ENCODE assay signal across 9 cellular contexts in genomic region chr1:209755926-209756607, GRCh38. TPM values are rescaled to one million over a fixed set of nuclear protein-coding genes. Genes with fewer than 3 reads are reported as not detected.
DNase-seq lines count a peak whose midpoint lies in the region; ATAC-seq and TF ChIP-seq lines count a peak whose summit lies in the region.
"Had no signal": no experiment of that assay in that cellular context is flagged by ENCODE, and none has a peak within 500 bp of the region (broad histone marks: within the 10 kb centered on the region; RNA-seq: fewer than 3 reads in every experiment).

TRAF3IP3 (plus strand) TSS chr1:209756053; CDS start chr1:209760040, 3,987 bp downstream.

- no peaks in the 10 kb centered on the region for H3K27me3 ChIP-seq in esophagus squamous epithelium
- H3K27me3 ChIP-seq: cardiac muscle cell had no signal

- 66 to 76% methylated on average over 9 to 10 of the region's 10 CpGs for WGBS in esophagus squamous epithelium, 2 donors

- peak within 1 kb of the TSS; percentile 94 for H3K4me3 Mint-ChIP-seq in activated CD4-positive, alpha-beta T cell treated with anti-CD3 and anti-CD28 coated beads, Interleukin-2, amount 10 ng/mL, durations not matched to agents 24 days and 14 days

- no peaks in the 10 kb centered on the region for H3K36me3 ChIP-seq in esophagus squamous epithelium
- H3K36me3 ChIP-seq: cardiac muscle cell had no signal

- H3K4me3 ChIP-seq in esophagus squamous epithelium: peak within 1 kb of the TSS; percentile 5 to 41 (median 28)
- H3K4me3 ChIP-seq: cardiac muscle cell had no signal

- H3K27ac ChIP-seq in esophagus squamous epithelium: peak within 1 kb of the TSS; percentile 26 to 69 (median 50)
- H3K27ac ChIP-seq: cardiac muscle cell had no signal

- H3K36me3 Mint-ChIP-seq in activated CD4-positive, alpha-beta T cell treated with anti-CD3 and anti-CD28 coated beads, Interleukin-2, amount 10 ng/mL, durations not matched to agents 24 days and 14 days (ENCODE audit: low read depth): peaks cover 55% of the 10 kb centered on the region

- H3K4me1 ChIP-seq in esophagus squamous epithelium: peaks cover 0 to under 1% (median 0%) of the 10 kb centered on the region in 3 donors

- H3K27me3 Mint-ChIP-seq in activated CD4-positive, alpha-beta T cell treated with anti-CD3 and anti-CD28 coated beads, Interleukin-2, amount 10 ng/mL, durations not matched to agents 24 days and 14 days: no peaks in the 10 kb centered on the region

- H3K9me3 ChIP-seq in esophagus squamous epithelium: no peaks in the 10 kb centered on the region

- peak; percentile 78 for ATAC-seq in GM19397 (IDR thresholded peaks at IDR 0.05; ENCODE audit: unreplicated experiment)
- peak; percentile 87 for ATAC-seq in HG03521 (IDR thresholded peaks at IDR 0.05; ENCODE audit: unreplicated experiment)

- no peak for TF ChIP-seq CTCF in esophagus squamous epithelium (IDR thresholded peaks at IDR 0.05)

- intact Hi-C loops in activated CD4-positive, alpha-beta T cell treated with anti-CD3 and anti-CD28 coated beads, Interleukin-2, amount 10 ng/mL, durations not matched to agents 24 days and 14 days (cut with micrococcal nuclease): loop anchor here (1.0 kb wide), 3 partner anchors 12 to 71 kb away; partner anchors contain the start of genes C1orf74 and UTP25
- intact Hi-C loops in esophagus squamous epithelium (cut with DNase I): no loop called here

- no peaks in the 10 kb centered on the region for H3K9me3 Mint-ChIP-seq in activated CD4-positive, alpha-beta T cell treated with anti-CD3 and anti-CD28 coated beads, Interleukin-2, amount 10 ng/mL, durations not matched to agents 24 days and 14 days

- H3K27ac Mint-ChIP-seq in activated CD4-positive, alpha-beta T cell treated with anti-CD3 and anti-CD28 coated beads, Interleukin-2, amount 10 ng/mL, durations not matched to agents 24 days and 14 days: peak within 1 kb of the TSS; percentile 98

- H3K4me1 Mint-ChIP-seq in activated CD4-positive, alpha-beta T cell treated with anti-CD3 and anti-CD28 coated beads, Interleukin-2, amount 10 ng/mL, durations not matched to agents 24 days and 14 days: peaks cover 69% of the 10 kb centered on the region

- TF ChIP-seq POLR2A in esophagus squamous epithelium (IDR thresholded peaks at IDR 0.05): peak in 1 of 4 donors; percentile 33

- peak; percentile 92 to 96 for DNase-seq in AML-193 (lab: John Stamatoyannopoulos, UW)
- peak; percentile 94 for DNase-seq in activated CD4-positive, alpha-beta T cell treated with anti-CD3 and anti-CD28 coated beads, Interleukin-2, amount 10 ng/mL, durations not matched to agents 24 days and 14 days
- DNase-seq in esophagus squamous epithelium (lab: John Stamatoyannopoulos, UW): peak; percentile 26
- DNase-seq in stimulated activated CD8-positive, alpha-beta memory T cell treated with anti-CD3 and anti-CD28 coated beads, Interleukin-4, amount 100 ng/mL, for 24 hours (ENCODE audit: low read depth): peak; percentile 56
- DNase-seq in AG08396 (ENCODE audit: low spot score): no peak
- no peak for DNase-seq in AG08395 (ENCODE audit: low spot score)

RNA-seq across cellular contexts. Expression of gene TRAF3IP3, which starts in this region (rescaled TPM):
- total RNA-seq in activated CD4-positive, alpha-beta T cell treated with anti-CD3 and anti-CD28 coated beads, Interleukin-2, amount 10 ng/mL, durations not matched to agents 24 days and 14 days: 392 and 394 TPM in 2 replicates
- 10 to 100 TPM in 1 of 4 donors, 1 to 10 TPM in 3; 1.2 to 10.3 (median 1.9) TPM for total RNA-seq in esophagus squamous epithelium

Comparison
In these comparisons a context has a peak if more than half of its experiments do, and no peak if none do; other contexts are left out.
1. RNA of gene TRAF3IP3 (total RNA-seq): 392 to 394 TPM in activated CD4-positive, alpha-beta T cell treated with anti-CD3 and anti-CD28 coated beads, Interleukin-2, amount 10 ng/mL, durations not matched to agents 24 days and 14 days; 1.2 to 10.3 TPM in esophagus squamous epithelium; every median in the first group is over 10 times any median in the second.
2. DNase-seq: peak in AML-193 (2 of 2), activated CD4-positive, alpha-beta T cell treated with anti-CD3 and anti-CD28 coated beads, Interleukin-2, amount 10 ng/mL, durations not matched to agents 24 days and 14 days (single experiment), esophagus squamous epithelium (single experiment) and stimulated activated CD8-positive, alpha-beta memory T cell treated with anti-CD3 and anti-CD28 coated beads, Interleukin-4, amount 100 ng/mL, for 24 hours (single experiment); none in AG08396 (single experiment) and AG08395 (single experiment).